ENCODE assay signal across 16 cellular contexts in the genomic region with DNA sequence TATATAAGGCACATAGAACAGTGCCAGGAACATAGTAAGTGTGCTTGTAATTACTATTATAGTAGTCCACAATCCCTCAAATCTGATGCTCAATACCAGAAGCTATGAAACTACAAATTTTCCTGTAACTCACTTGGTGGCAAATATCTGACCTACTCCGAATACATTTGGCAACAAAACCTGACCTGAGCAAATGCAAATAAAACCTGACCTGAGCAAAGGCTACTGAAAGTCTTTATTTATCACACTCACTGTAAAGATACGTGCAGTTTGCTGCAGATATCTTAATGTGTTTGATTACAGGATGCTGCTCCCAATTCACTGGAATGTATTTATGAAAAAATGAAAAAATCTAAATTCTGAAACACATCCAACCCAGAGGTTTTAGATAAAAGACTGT. TPM values are rescaled to one million over a fixed set of nuclear protein-coding genes. Genes with fewer than 3 reads are reported as not detected.
DNase-seq lines count a peak whose midpoint lies in the region; ATAC-seq and TF ChIP-seq lines count a peak whose summit lies in the region.
"Had no signal": no experiment of that assay in that cellular context is flagged by ENCODE, and none has a peak within 500 bp of the region (broad histone marks: within the 10 kb centered on the region; RNA-seq: fewer than 3 reads in every experiment).

No MANE protein-coding gene starts in this region.

- no peaks in the 10 kb centered on the region for H3K9me3 ChIP-seq in BLaER1 treated with 17β-estradiol and CSF1 and Interleukin-3, amounts not matched to agents 10 nM and 100 nM (replicated peaks in 1 of 11)
- no peaks in the 10 kb centered on the region for H3K9me3 ChIP-seq in Karpas-422 (ENCODE audit: low read length)
- H3K9me3 ChIP-seq in breast epithelium: no peaks in the 10 kb centered on the region

- peaks cover 3% of the 10 kb centered on the region for H3K36me3 Mint-ChIP-seq in neural crest cell (ENCODE audit: low read depth)

- H3K27ac Mint-ChIP-seq in neural crest cell (ENCODE audit: unreplicated experiment): no peak overlapping the region
- H3K27ac Mint-ChIP-seq: B cell; CD8-positive, alpha-beta T cell; IgD-negative memory B cell had no signal

- no peak for ATAC-seq in HG03175 (IDR thresholded peaks at IDR 0.05; ENCODE audit: unreplicated experiment)
- ATAC-seq: CD8-positive, alpha-beta T cell had no signal

- H3K9me2 ChIP-seq in Karpas-422 (replicated peaks; ENCODE audit: insufficient read depth, low read length): no peaks in the 10 kb centered on the region

- H4K20me1 ChIP-seq in BLaER1 treated with 17β-estradiol and CSF1 and Interleukin-3, amounts not matched to agents 10 nM and 100 nM: peaks cover 5 to 57% (median 23%) of the 10 kb centered on the region in 11 experiments; a peak in 13 of 22 replicates
- H4K20me1 ChIP-seq in Karpas-422 (ENCODE audit: insufficient read depth, low read depth, low read length): peaks cover 49% of the 10 kb centered on the region

- H3K4me3 ChIP-seq in BLaER1 treated with 17β-estradiol and CSF1 and Interleukin-3, amounts not matched to agents 10 nM and 100 nM: no peak overlapping the region
- peak overlapping the region; percentile 16; the same call in 1 of the 2 replicates for H3K4me3 ChIP-seq in Karpas-422 (ENCODE audit: low read length)
- H3K4me3 ChIP-seq in breast epithelium: no peak overlapping the region

- H3K27ac ChIP-seq in BLaER1 treated with 17β-estradiol and CSF1 and Interleukin-3, amounts not matched to agents 10 nM and 100 nM: no peak overlapping the region
- H3K27ac ChIP-seq in Karpas-422 (ENCODE audit: low read length): peak overlapping the region; percentile 67
- peak overlapping the region; percentile 87 for H3K27ac ChIP-seq in VCaP
- H3K27ac ChIP-seq in breast epithelium: no peak overlapping the region

- peak overlapping the region in 6 of 11 experiments; percentile 15 to 98 (median 62); a peak in 11 of 22 replicates for H3K4me2 ChIP-seq in BLaER1 treated with 17β-estradiol and CSF1 and Interleukin-3, amounts not matched to agents 10 nM and 100 nM
- peak overlapping the region; percentile 85 for H3K4me2 ChIP-seq in Karpas-422 (ENCODE audit: low read depth, low read length, poor library complexity, severe bottlenecking)

- H3K79me2 ChIP-seq in Karpas-422 (ENCODE audit: low read length): peaks cover 100% of the 10 kb centered on the region

- peaks cover 34 to 70% (median 52%) of the 10 kb centered on the region in 10 experiments for H3K4me1 ChIP-seq in BLaER1 treated with 17β-estradiol and CSF1 and Interleukin-3, amounts not matched to agents 10 nM and 100 nM
- H3K4me1 ChIP-seq in Karpas-422 (ENCODE audit: low read length) (peaks cover 96% of the 10 kb centered on the region), breast epithelium (no peaks in the 10 kb centered on the region)

- DNase-seq in Karpas-422 (no peak), neural crest cell (ENCODE audit: low read depth, low spot score) (no peak), breast epithelium (ENCODE audit: low spot score in 2 of 2) (no peak), DMS153 treated with DMSO at 0.1 percent for 48 hours (lab: John Stamatoyannopoulos, UW; ENCODE audit: unreplicated experiment) (no peak), NCI-H345 treated with DMSO at 0.1 percent for 48 hours (lab: John Stamatoyannopoulos, UW; ENCODE audit: unreplicated experiment) (no peak)
- DNase-seq: CD8-positive, alpha-beta T cell; COR-L47; DMS153; DND-41; GDM1; HCEC 1CT had no signal

- TF ChIP-seq CTCF in VCaP (conservative IDR thresholded peaks at IDR 0.05): no peak
- TF ChIP-seq CTCF in neural crest cell (conservative IDR thresholded peaks at IDR 0.05): no peak
- no peak for TF ChIP-seq CTCF in breast epithelium (IDR thresholded peaks at IDR 0.05)

- H3K9ac ChIP-seq in BLaER1 treated with 17β-estradiol and CSF1 and Interleukin-3, amounts not matched to agents 10 nM and 100 nM: no peak overlapping the region
- H3K9ac ChIP-seq in Karpas-422 (ENCODE audit: low read length): no peak overlapping the region

- no peaks in the 10 kb centered on the region for H3K27me3 ChIP-seq in BLaER1 treated with 17β-estradiol and CSF1 and Interleukin-3, amounts not matched to agents 10 nM and 100 nM
- H3K27me3 ChIP-seq in Karpas-422 (ENCODE audit: low read length): no peaks in the 10 kb centered on the region
- no peaks in the 10 kb centered on the region for H3K27me3 ChIP-seq in breast epithelium

- peaks cover 7 to 72% (median 47%) of the 10 kb centered on the region in 11 experiments; a peak in 19 of 22 replicates for H3K36me3 ChIP-seq in BLaER1 treated with 17β-estradiol and CSF1 and Interleukin-3, amounts not matched to agents 10 nM and 100 nM
- H3K36me3 ChIP-seq in Karpas-422 (ENCODE audit: insufficient read depth, low read length): peaks cover 86% of the 10 kb centered on the region
- no peaks in the 10 kb centered on the region for H3K36me3 ChIP-seq in breast epithelium

- H3K4me1 Mint-ChIP-seq in neural crest cell: peaks cover 48% of the 10 kb centered on the region

- intact Hi-C loops in breast epithelium (cut with DNase I; ENCODE audit: low total_unique reads): no loop called here

- H2AFZ ChIP-seq in Karpas-422 (ENCODE audit: low read length): no peak overlapping the region

- no peak for TF ChIP-seq POLR2A in breast epithelium (IDR thresholded peaks at IDR 0.05)

- no peaks in the 10 kb centered on the region for H3K27me3 Mint-ChIP-seq in neural crest cell (ENCODE audit: low read depth)
- H3K27me3 Mint-ChIP-seq: B cell, IgD-negative memory B cell had no signal

- H3K9me3 Mint-ChIP-seq in neural crest cell: no peaks in the 10 kb centered on the region
- H3K9me3 Mint-ChIP-seq: CD8-positive, alpha-beta T cell; IgD-negative memory B cell had no signal

- H3K4me3 Mint-ChIP-seq in neural crest cell: peak overlapping the region; percentile 61
- H3K4me3 Mint-ChIP-seq: B cell; CD8-positive, alpha-beta T cell; IgD-negative memory B cell had no signal

RNA-seq across cellular contexts. Expression of gene MEGF9, which starts 7.1 kb away (rescaled TPM):
- 55.4 and 86.6 TPM in 2 replicates for total RNA-seq in Karpas-422 (2014; rRNA removed; shearing (Covaris generic); ENCODE audit: low replicate concordance)
- total RNA-seq in neural crest cell (22.2 and 23.3 TPM in 2 replicates), breast epithelium (10 to 100 TPM; 22.0 to 30.3 (median 27.2) TPM)

Comparison
In these comparisons a context has a peak if more than half of its experiments do, and no peak if none do; other contexts are left out.
1. H3K27ac ChIP-seq: peak in Karpas-422 (single experiment) and VCaP (single experiment); none in BLaER1 treated with 17β-estradiol and CSF1 and Interleukin-3, amounts not matched to agents 10 nM and 100 nM (0 of 11) and breast epithelium (0 of 2).